8 cellular contexts compared by ENCODE assay signal in genomic region chr19:36009220-36009619, GRCh38. TPM values are rescaled to one million over a fixed set of nuclear protein-coding genes. Genes with fewer than 3 reads are reported as not detected.
A peak's percentile ranks its signal among the peaks of the same experiment; 100 is the strongest.
DNase-seq lines count a peak whose midpoint lies in the region; ATAC-seq and TF ChIP-seq lines count a peak whose summit lies in the region.

No MANE protein-coding gene starts in this region.

- no peaks in the 10 kb centered on the region for H3K36me3 ChIP-seq in esophagus (ENCODE audit: control insufficient read depth in 2 of 2, insufficient read depth in 2 of 2, low read length in 1 of 2)
- H3K36me3 ChIP-seq in mucosa of rectum (ENCODE audit: control insufficient read depth in 2 of 2, insufficient read depth in 2 of 2, low read length in 2 of 2), result no peaks in the 10 kb centered on the region
- H3K36me3 ChIP-seq in thoracic aorta, result no peaks in the 10 kb centered on the region

- WGBS in esophagus, 2 donors, result 1 to 2% methylated on average over 39 to 50 of the region's 50 CpGs

- TF ChIP-seq CTCF in thoracic aorta (IDR thresholded peaks at IDR 0.05), result no peak

- DNase-seq in G401 (ENCODE audit: low spot score) (peak; percentile 78), NCI-H2227 (lab: John Stamatoyannopoulos, UW; ENCODE audit: unreplicated experiment) (peak; percentile 98), thoracic aorta (ENCODE audit: low spot score) (no peak), H4 (ENCODE audit: low spot score) (no peak)
- peak; percentile 43 for DNase-seq in activated CD8-positive, alpha-beta memory T cell treated with anti-CD3 and anti-CD28 coated beads, Interleukin-2, amount 50 U/mL, for 4 hours

- in situ Hi-C loops in G401 (cut with HindIII; ENCODE audit: low sequenced_read_pairs), result no loop called here

- H3K9me3 ChIP-seq in esophagus (ENCODE audit: control insufficient read depth in 2 of 2, insufficient read depth in 1 of 2, low read depth in 1 of 2, low read length in 1 of 2), result no peaks in the 10 kb centered on the region
- H3K9me3 ChIP-seq in mucosa of rectum (ENCODE audit: control insufficient read depth in 2 of 2, low read length in 2 of 2), result no peaks in the 10 kb centered on the region
- H3K9me3 ChIP-seq in thoracic aorta, result no peaks in the 10 kb centered on the region

- H3K4me1 ChIP-seq in esophagus (ENCODE audit: control insufficient read depth in 2 of 2, insufficient read depth in 2 of 2, low read length in 1 of 2) (peaks cover 9 to 23% of the 10 kb centered on the region in 2 donors), mucosa of rectum (ENCODE audit: control insufficient read depth in 2 of 2, insufficient read depth in 2 of 2, low read length in 2 of 2) (peaks cover 17 to 18% of the 10 kb centered on the region in 2 donors), thoracic aorta (ENCODE audit: control insufficient read depth in 1 of 2, low read depth in 2 of 2) (peaks cover 5 to 21% of the 10 kb centered on the region in 2 donors)

- H3K27ac ChIP-seq in esophagus (ENCODE audit: low read depth in 2 of 2, low read length in 1 of 2), result peak overlapping the region; percentile 55 to 75
- H3K27ac ChIP-seq in mucosa of rectum (ENCODE audit: low read depth in 2 of 2, low read length in 2 of 2), result peak overlapping the region in 1 of 2 donors; percentile 9
- H3K27ac ChIP-seq in thoracic aorta, result peak overlapping the region in 1 of 2 donors; percentile 14

- ATAC-seq in thoracic aorta (ENCODE audit: insufficient number of reproducible peaks, low FRiP score, low read depth) (peak; percentile 35), GM19452 (IDR thresholded peaks at IDR 0.05; ENCODE audit: unreplicated experiment) (no peak)

- H3K27me3 ChIP-seq in esophagus (ENCODE audit: control insufficient read depth in 1 of 2, insufficient read depth in 2 of 2, low read length in 2 of 2), result no peaks in the 10 kb centered on the region
- H3K27me3 ChIP-seq in mucosa of rectum (ENCODE audit: control insufficient read depth in 2 of 2, insufficient read depth in 2 of 2, low read length in 2 of 2), result no peaks in the 10 kb centered on the region
- no peaks in the 10 kb centered on the region for H3K27me3 ChIP-seq in thoracic aorta (replicated peaks; ENCODE audit: insufficient read depth)

- H3K9ac ChIP-seq in mucosa of rectum (ENCODE audit: low read depth in 1 of 2, low read length in 2 of 2), result peak overlapping the region; percentile 57 to 63

- H3K4me3 ChIP-seq in esophagus (ENCODE audit: low read depth in 1 of 2, low read length in 2 of 2) (peak overlapping the region; percentile 36 to 54), mucosa of rectum (ENCODE audit: low read length in 2 of 2) (peak overlapping the region; percentile 56 to 62), thoracic aorta (peak overlapping the region; percentile 72)

RNA-seq across cellular contexts. Expression of gene SYNE4, which starts 0.6 kb away (rescaled TPM):
- total RNA-seq in G401 (2014; rRNA removed; shearing (Covaris generic)), result 0.37 and 1.1 TPM in 2 replicates
- 1 to 10 TPM in 1 of 2 donors, under 1 TPM in 1; 0.87 to 2.7 TPM for polyA plus RNA-seq in esophagus
- 1 to 10 TPM in 1 of 2 donors, under 1 TPM in 1; 0.92 to 2.4 TPM for total RNA-seq in thoracic aorta
- total RNA-seq in H4 (2014; rRNA removed; shearing (Covaris generic)), result 0.60 and 0.94 TPM in 2 replicates

RNA-seq across cellular contexts. Expression of gene ALKBH6, which starts 4.8 kb away (rescaled TPM):
- total RNA-seq in G401 (2014; rRNA removed; shearing (Covaris generic)), result 28.2 and 39.3 TPM in 2 replicates
- 10 to 100 TPM; 15.9 to 19.2 TPM for polyA plus RNA-seq in esophagus
- total RNA-seq in thoracic aorta, result 10 to 100 TPM; 19.8 to 55.8 TPM
- total RNA-seq in H4 (2014; rRNA removed; shearing (Covaris generic)), result 47.7 and 63.7 TPM in 2 replicates

RNA-seq across cellular contexts. Expression of gene SDHAF1, which starts 14.2 kb away (rescaled TPM):
- 41.7 and 46.9 TPM in 2 replicates for total RNA-seq in G401 (2014; rRNA removed; shearing (Covaris generic))
- 10 to 100 TPM in 1 of 2 donors, 1 to 10 TPM in 1; 8.6 to 18.0 TPM for polyA plus RNA-seq in esophagus
- total RNA-seq in thoracic aorta, result 10 to 100 TPM; 43.0 to 70.5 TPM
- total RNA-seq in H4 (2014; rRNA removed; shearing (Covaris generic)), result 40.4 and 61.9 TPM in 2 replicates

RNA-seq across cellular contexts. Expression of gene CLIP3, which starts 23.5 kb away (rescaled TPM):
- total RNA-seq in G401 (2014; rRNA removed; shearing (Covaris generic)), result 0.37 TPM in 1 of 2 replicates, not detected in the other
- polyA plus RNA-seq in esophagus, result 1 to 10 TPM; 2.8 to 7.3 TPM
- total RNA-seq in thoracic aorta, result 10 to 100 TPM; 21.3 to 29.0 TPM
- 1.9 and 3.8 TPM in 2 replicates for total RNA-seq in H4 (2014; rRNA removed; shearing (Covaris generic))

RNA-seq across cellular contexts. Expression of gene THAP8, which starts 44.9 kb away (rescaled TPM):
- 0.37 and 5.2 TPM in 2 replicates for total RNA-seq in G401 (2014; rRNA removed; shearing (Covaris generic))
- 1 to 10 TPM; 3.9 to 4.3 TPM for polyA plus RNA-seq in esophagus
- total RNA-seq in thoracic aorta, result 1 to 10 TPM; 6.4 to 6.6 TPM
- total RNA-seq in H4 (2014; rRNA removed; shearing (Covaris generic)), result 1.9 and 6.3 TPM in 2 replicates

Comparison
In these comparisons a context has a peak if more than half of its experiments do, and no peak if none do; other contexts are left out.
1. DNase-seq: peak in G401 (single experiment), NCI-H2227 (single experiment) and activated CD8-positive, alpha-beta memory T cell treated with anti-CD3 and anti-CD28 coated beads, Interleukin-2, amount 50 U/mL, for 4 hours (single experiment); none in thoracic aorta (single experiment) and H4 (single experiment).
2. Peak in every context shown above with its lines, with median percentiles within 50 percentile points of each other: H3K4me3 ChIP-seq.